8 cellular contexts compared by ENCODE assay signal in genomic region chr3:15428539-15428938, GRCh38. TPM values are rescaled to one million over a fixed set of nuclear protein-coding genes. Genes with fewer than 3 reads are reported as not detected.
DNase-seq lines count a peak whose midpoint lies in the region; ATAC-seq and TF ChIP-seq lines count a peak whose summit lies in the region.

No MANE protein-coding gene starts in this region.

- H3K27me3 ChIP-seq in brain microvascular endothelial cell (replicated peaks) = no peaks in the 10 kb centered on the region
- H3K27me3 ChIP-seq in lower lobe of right lung (ENCODE audit: low read depth) = no peaks in the 10 kb centered on the region
- no peaks in the 10 kb centered on the region for H3K27me3 ChIP-seq in thyroid gland

- WGBS in thyroid gland, 2 donors = 31 to 32% methylated on average over 9 of the region's 9 CpGs

- peaks cover 23% of the 10 kb centered on the region for H3K36me3 ChIP-seq in brain microvascular endothelial cell (replicated peaks)
- H3K36me3 ChIP-seq in lower lobe of right lung = peaks cover 49% of the 10 kb centered on the region
- H3K36me3 ChIP-seq in thyroid gland = peaks cover 4 to 7% of the 10 kb centered on the region in 2 donors

- peak overlapping the region; percentile 83 for H3K4me3 ChIP-seq in brain microvascular endothelial cell (ENCODE audit: low read depth, low read length)
- H3K4me3 ChIP-seq in lower lobe of right lung = peak overlapping the region; percentile 84
- peak overlapping the region; percentile 71 to 98 (median 82) for H3K4me3 ChIP-seq in thyroid gland (replicated peaks in 1 of 3)

- TF ChIP-seq CTCF in brain microvascular endothelial cell (IDR thresholded peaks at IDR 0.05; ENCODE audit: low read depth, low read length, missing control alignments) (no peak), lower lobe of right lung (IDR thresholded peaks at IDR 0.05) (no peak), thyroid gland (IDR thresholded peaks at IDR 0.05) (no peak)

- H3K9me3 ChIP-seq in lower lobe of right lung (no peaks in the 10 kb centered on the region), thyroid gland (no peaks in the 10 kb centered on the region)

- TF ChIP-seq POLR2A in thyroid gland (IDR thresholded peaks at IDR 0.05) = no peak

- in situ Hi-C loops in brain microvascular endothelial cell (cut with HindIII; ENCODE audit: low pct_ligation_motif_present, low sequenced_read_pairs) = no loop called here

- peaks cover 36% of the 10 kb centered on the region for H3K4me1 ChIP-seq in lower lobe of right lung
- H3K4me1 ChIP-seq in thyroid gland = peaks cover 17 to 21% of the 10 kb centered on the region in 2 donors

- DNase-seq in GM04503 (ENCODE audit: low read depth) (peak; percentile 66), NCI-H226 (peak; percentile 41), brain microvascular endothelial cell (peak; percentile 83), lower lobe of right lung (no peak), thyroid gland (no peak), COLO668 (lab: John Stamatoyannopoulos, UW; ENCODE audit: unreplicated experiment) (no peak), NCI-H446 (lab: John Stamatoyannopoulos, UW) (no peak), NCI-H2196 (lab: John Stamatoyannopoulos, UW; ENCODE audit: unreplicated experiment) (no peak)

- H3K27ac ChIP-seq in brain microvascular endothelial cell = peak overlapping the region; percentile 61
- H3K27ac ChIP-seq in lower lobe of right lung = no peak overlapping the region
- peak overlapping the region in 1 of 3 donors; percentile 62 for H3K27ac ChIP-seq in thyroid gland

- intact Hi-C loops in lower lobe of right lung (cut with DNase I) (no loop called here), thyroid gland (cut with DNase I) (loop anchor here (5.0 kb wide), 1 partner anchor 129 kb away; no protein-coding TSS in a partner anchor)

- peak; percentile 41 to 57 for ATAC-seq in lower lobe of right lung

RNA-seq across cellular contexts. Expression of gene EAF1, which starts 1.1 kb away (rescaled TPM):
- total RNA-seq in lower lobe of right lung (25.6 TPM), thyroid gland (10 to 100 TPM; 15.2 to 24.7 (median 22.3) TPM)

RNA-seq across cellular contexts. Expression of gene METTL6, which starts 1.2 kb away (rescaled TPM):
- 18.1 TPM for total RNA-seq in lower lobe of right lung
- total RNA-seq in thyroid gland = 10 to 100 TPM; 20.2 to 20.8 (median 20.5) TPM

Comparison
In these comparisons a context has a peak if more than half of its experiments do, and no peak if none do; other contexts are left out.
1. DNase-seq: peak in GM04503 (single experiment), NCI-H226 (single experiment) and brain microvascular endothelial cell (single experiment); none in lower lobe of right lung (single experiment), thyroid gland (0 of 2), COLO668 (single experiment), NCI-H446 (0 of 2) and NCI-H2196 (single experiment).
2. Peak in every context shown above with its lines, with median percentiles within 50 percentile points of each other: H3K4me3 ChIP-seq.